Comparison of ENCODE assay signal across 15 cellular contexts in the genomic region with DNA sequence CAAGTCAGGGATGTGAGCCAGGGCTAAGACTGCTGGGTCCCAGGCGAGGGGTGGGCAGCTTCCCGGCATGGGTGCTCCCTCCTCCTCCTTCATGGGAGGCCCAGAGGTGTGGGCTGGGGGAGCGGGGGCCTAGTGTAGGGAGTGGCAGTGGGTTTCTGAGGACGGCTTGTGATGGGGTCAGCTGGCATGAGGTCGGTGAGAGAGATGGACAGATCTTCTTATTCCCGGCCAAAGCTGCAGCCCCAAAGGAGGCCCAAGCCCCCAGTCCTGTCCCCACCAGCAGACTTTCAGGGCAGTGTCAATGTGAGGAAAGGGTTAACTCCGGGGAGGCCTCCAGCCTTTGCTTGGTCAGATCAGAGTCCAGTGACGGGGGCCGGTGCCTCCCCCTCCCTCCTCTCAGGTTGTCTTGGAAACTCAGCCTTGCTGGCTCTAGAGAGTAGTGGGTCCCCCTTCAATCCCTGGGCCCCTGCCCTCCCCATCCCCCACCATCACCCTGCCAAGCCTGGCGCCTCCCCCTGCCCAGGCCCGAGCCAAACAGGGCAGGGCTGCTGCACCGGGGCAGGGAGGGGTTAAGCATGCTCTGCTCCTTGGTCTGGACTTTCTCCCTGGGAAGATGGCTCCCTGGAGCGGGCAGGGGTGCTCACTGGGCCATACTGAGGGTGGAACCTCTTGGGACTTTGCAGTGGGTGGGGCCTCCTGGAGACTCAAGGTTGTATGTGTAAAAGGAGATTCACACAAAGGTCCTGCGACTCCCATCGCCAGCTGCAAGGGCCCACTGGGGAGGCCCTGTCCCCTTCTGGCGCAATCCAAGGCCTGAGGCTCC. TPM values are rescaled to one million over a fixed set of nuclear protein-coding genes. Genes with fewer than 3 reads are reported as not detected.
DNase-seq lines count a peak whose midpoint lies in the region; TF ChIP-seq lines count a peak whose summit lies in the region.
"Had no signal": no experiment of that assay in that cellular context is flagged by ENCODE, and none has a peak within 500 bp of the region (broad histone marks: within the 10 kb centered on the region; RNA-seq: fewer than 3 reads in every experiment).

No MANE protein-coding gene starts in this region.

- no peak for TF ChIP-seq CTCF in adrenal gland (IDR thresholded peaks at IDR 0.05)

- no peak overlapping the region for H3K27ac Mint-ChIP-seq in activated CD4-positive, alpha-beta memory T cell treated with anti-CD3 and anti-CD28 coated beads for 36 hours

- H3K27me3 Mint-ChIP-seq in activated CD4-positive, alpha-beta memory T cell treated with anti-CD3 and anti-CD28 coated beads for 36 hours: no peaks in the 10 kb centered on the region
- H3K27me3 Mint-ChIP-seq: CD8-positive, alpha-beta memory T cell; central memory CD8-positive, alpha-beta T cell had no signal

- H3K4me1 ChIP-seq in adrenal gland (replicated peaks in 1 of 2) (peaks cover 58 to 76% of the 10 kb centered on the region in 2 donors), rectal smooth muscle tissue (ENCODE audit: control insufficient read depth, insufficient read depth, low read length) (no peaks in the 10 kb centered on the region)

- H3K4me3 ChIP-seq in adrenal gland (no peak overlapping the region), rectal smooth muscle tissue (ENCODE audit: low read length) (peak overlapping the region; percentile 9)

- H3K9me3 ChIP-seq in adrenal gland (replicated peaks in 1 of 3): no peaks in the 10 kb centered on the region

- TF ChIP-seq POLR2A in adrenal gland (IDR thresholded peaks at IDR 0.05): peak in 1 of 2 donors; percentile 20

- H3K36me3 Mint-ChIP-seq in activated CD4-positive, alpha-beta memory T cell treated with anti-CD3 and anti-CD28 coated beads for 36 hours: peaks cover 13% of the 10 kb centered on the region

- no peak overlapping the region for H3K4me3 Mint-ChIP-seq in activated CD4-positive, alpha-beta memory T cell treated with anti-CD3 and anti-CD28 coated beads for 36 hours
- H3K4me3 Mint-ChIP-seq: CD8-positive, alpha-beta memory T cell; central memory CD8-positive, alpha-beta T cell had no signal

- intact Hi-C loops in adrenal gland (cut with DNase I): no loop called here
- intact Hi-C loops in activated CD4-positive, alpha-beta memory T cell treated with anti-CD3 and anti-CD28 coated beads for 36 hours (cut with micrococcal nuclease): no loop called here

- POLR2A ChIA-PET in activated CD4-positive, alpha-beta memory T cell treated with anti-CD3 and anti-CD28 coated beads for 36 hours (lab: Charles Lee): no interaction called here

- DNase-seq in G401 (ENCODE audit: low spot score): peak; percentile 23
- peak in 4 of 7 donors; percentile 60 to 69 (median 62) for DNase-seq in adrenal gland
- no peak for DNase-seq in NCI-H345 (lab: John Stamatoyannopoulos, UW)
- no peak for DNase-seq in DMS153 (lab: John Stamatoyannopoulos, UW)
- no peak for DNase-seq in UCSD-AML1 (lab: John Stamatoyannopoulos, UW; ENCODE audit: unreplicated experiment)
- DNase-seq in activated CD4-positive, alpha-beta memory T cell treated with anti-CD3 and anti-CD28 coated beads for 36 hours: no peak
- DNase-seq: activated CD4-positive, alpha-beta T cell treated with anti-CD3 and anti-CD28 coated beads for 48 hours; CD8-positive, alpha-beta memory T cell; Karpas-422; NCI-H1930; stimulated activated CD4-positive, alpha-beta T cell treated with anti-CD3 and anti-CD28 coated beads, Interleukin-2, amount 100 ng/mL, for 24 hours; stimulated activated naive CD4-positive, alpha-beta T cell treated with Interleukin-2 at 50 U/mL for 16 hours had no signal

- 49 to 87% (median 65%) methylated on average over 4 to 16 of the region's 16 CpGs for WGBS in adrenal gland, 4 donors

- no peak overlapping the region for H3K9ac ChIP-seq in rectal smooth muscle tissue (ENCODE audit: low read length)

- peaks cover 33% of the 10 kb centered on the region for H3K4me1 Mint-ChIP-seq in activated CD4-positive, alpha-beta memory T cell treated with anti-CD3 and anti-CD28 coated beads for 36 hours (ENCODE audit: low read depth)

- H3K36me3 ChIP-seq in adrenal gland (replicated peaks in 1 of 2) (peaks cover 0 to 8% of the 10 kb centered on the region in 2 donors), rectal smooth muscle tissue (ENCODE audit: control insufficient read depth, insufficient read depth, low read length) (no peaks in the 10 kb centered on the region)

- CTCF ChIA-PET in activated CD4-positive, alpha-beta memory T cell treated with anti-CD3 and anti-CD28 coated beads for 36 hours (lab: Charles Lee): interaction anchor here (0.6 to 1.3 kb wide), 3 partner anchors 13 to 106 kb away, joined by 3 read pairs; no protein-coding TSS in a partner anchor

- in situ Hi-C loops in G401 (cut with HindIII; ENCODE audit: low sequenced_read_pairs): no loop called here

- no peaks in the 10 kb centered on the region for H3K27me3 ChIP-seq in adrenal gland
- no peaks in the 10 kb centered on the region for H3K27me3 ChIP-seq in layer of hippocampus (ENCODE audit: control insufficient read depth, insufficient read depth, low read length)
- H3K27me3 ChIP-seq in rectal smooth muscle tissue (ENCODE audit: control insufficient read depth, insufficient read depth, low read length): no peaks in the 10 kb centered on the region

- H3K27ac ChIP-seq in adrenal gland (peak overlapping the region in 4 of 5 donors; percentile 13 to 72 (median 38)), layer of hippocampus (ENCODE audit: low read depth, low read length) (peak overlapping the region; percentile 67), rectal smooth muscle tissue (ENCODE audit: low read depth, low read length) (no peak overlapping the region)

- no peaks in the 10 kb centered on the region for H3K9me3 Mint-ChIP-seq in activated CD4-positive, alpha-beta memory T cell treated with anti-CD3 and anti-CD28 coated beads for 36 hours
- H3K9me3 Mint-ChIP-seq: CD8-positive, alpha-beta memory T cell; central memory CD8-positive, alpha-beta T cell had no signal

RNA-seq across cellular contexts. Expression of a gene that starts 12.4 kb away (rescaled TPM):
- total RNA-seq in G401 (2014; rRNA removed; shearing (Covaris generic)): 31.0 and 32.7 TPM in 2 replicates
- 100 to 1,000 TPM in 1 of 8 donors, 10 to 100 TPM in 7; 23.1 to 149 (median 62.4) TPM for total RNA-seq in adrenal gland
- polyA plus RNA-seq in adrenal gland: 100 to 1,000 TPM in 2 of 3 donors, 10 to 100 TPM in 1; 91.6 to 112 (median 104) TPM
- 10 to 100 TPM; 42.9 to 46.9 TPM for total RNA-seq in activated CD4-positive, alpha-beta memory T cell treated with anti-CD3 and anti-CD28 coated beads for 36 hours

RNA-seq across cellular contexts. Expression of a gene that starts 15.3 kb away (rescaled TPM):
- total RNA-seq in G401 (2014; rRNA removed; shearing (Covaris generic)): 82.3 and 90.0 TPM in 2 replicates
- total RNA-seq in adrenal gland: 100 to 1,000 TPM; 146 to 277 (median 226) TPM
- 100 to 1,000 TPM in 1 of 3 donors, 10 to 100 TPM in 2; 45.9 to 277 (median 57.8) TPM for polyA plus RNA-seq in adrenal gland
- total RNA-seq in activated CD4-positive, alpha-beta memory T cell treated with anti-CD3 and anti-CD28 coated beads for 36 hours: 100 to 1,000 TPM; 136 TPM

RNA-seq across cellular contexts. Expression of a gene that starts 26.7 kb away (rescaled TPM):
- 1.4 and 4.2 TPM in 2 replicates for total RNA-seq in G401 (2014; rRNA removed; shearing (Covaris generic))
- 1 to 10 TPM; 2.1 to 6.6 (median 3.6) TPM for total RNA-seq in adrenal gland
- 1 to 10 TPM in 2 of 3 donors, under 1 TPM in 1; 0.57 to 2.3 (median 2.0) TPM for polyA plus RNA-seq in adrenal gland
- total RNA-seq in activated CD4-positive, alpha-beta memory T cell treated with anti-CD3 and anti-CD28 coated beads for 36 hours: 1 to 10 TPM; 6.5 to 7.0 TPM

RNA-seq across cellular contexts. Expression of a gene that starts 51.1 kb away (rescaled TPM):
- not detected in 2 replicates for total RNA-seq in G401 (2014; rRNA removed; shearing (Covaris generic))
- 1 to 10 TPM in 6 of 8 donors, under 1 TPM in 1, not detected in 1; 0.88 to 6.3 (median 1.5) TPM for total RNA-seq in adrenal gland
- 1 to 10 TPM in 2 of 3 donors, under 1 TPM in 1; 0.68 to 6.3 (median 1.0) TPM for polyA plus RNA-seq in adrenal gland
- total RNA-seq in activated CD4-positive, alpha-beta memory T cell treated with anti-CD3 and anti-CD28 coated beads for 36 hours: not detected
- total RNA-seq: CD8-positive, alpha-beta memory T cell had no signal
- polyA plus RNA-seq: CD8-positive, alpha-beta memory T cell had no signal

Comparison
In these comparisons a context has a peak if more than half of its experiments do, and no peak if none do; other contexts are left out.
1. DNase-seq: peak in G401 (single experiment) and adrenal gland (4 of 7); none in NCI-H345 (single experiment), DMS153 (single experiment), UCSD-AML1 (single experiment) and activated CD4-positive, alpha-beta memory T cell treated with anti-CD3 and anti-CD28 coated beads for 36 hours (single experiment).